9 cellular contexts compared by ENCODE assay signal in the genomic region with DNA sequence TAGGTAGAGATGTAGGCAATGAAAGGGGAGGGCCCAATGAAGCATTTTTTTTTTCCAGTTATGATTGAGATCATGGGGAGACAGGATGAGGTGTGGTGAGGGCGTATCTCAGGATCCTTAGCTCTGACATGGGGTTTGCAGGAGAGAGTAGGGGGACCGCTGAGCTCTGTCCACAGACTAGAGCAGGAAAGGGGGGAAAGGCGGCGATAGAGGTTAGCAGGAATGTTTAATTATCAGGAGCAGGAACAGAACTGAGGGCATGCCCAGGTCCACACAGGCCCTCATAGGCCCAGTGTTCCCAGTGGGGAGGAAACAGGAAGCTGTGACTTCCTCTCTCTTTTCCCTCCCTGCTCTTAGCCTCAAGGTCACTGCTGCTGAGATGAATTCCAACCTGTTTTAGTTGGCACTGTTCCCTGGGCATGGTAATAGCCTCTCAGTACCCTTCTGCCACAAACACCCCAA. TPM values are rescaled to one million over a fixed set of nuclear protein-coding genes. Genes with fewer than 3 reads are reported as not detected.
A peak's percentile ranks its signal among the peaks of the same experiment; 100 is the strongest.
DNase-seq lines count a peak whose midpoint lies in the region; ATAC-seq and TF ChIP-seq lines count a peak whose summit lies in the region.
"Had no signal": no experiment of that assay in that cellular context is flagged by ENCODE, and none has a peak within 500 bp of the region (broad histone marks: within the 10 kb centered on the region; RNA-seq: fewer than 3 reads in every experiment).

No MANE protein-coding gene starts in this region.

- H3K4me3 Mint-ChIP-seq in activated T-cell treated with anti-CD3 and anti-CD28 coated beads, Interleukin-2, amount 50 U/mL, for 72 hours = peak overlapping the region; percentile 22 to 48

- H3K4me1 Mint-ChIP-seq in activated T-cell treated with anti-CD3 and anti-CD28 coated beads, Interleukin-2, amount 50 U/mL, for 72 hours (ENCODE audit: low read depth) = peaks cover 72% of the 10 kb centered on the region

- H3K27me3 ChIP-seq in osteoblast (ENCODE audit: insufficient read depth, low read length) = no peaks in the 10 kb centered on the region

- no peak for TF ChIP-seq CTCF in osteoblast (IDR thresholded peaks at IDR 0.05; ENCODE audit: extremely low read depth, low read depth, low read length)

- H3K4me1 ChIP-seq in osteoblast (ENCODE audit: insufficient read depth, low read length) = peaks cover 18% of the 10 kb centered on the region

- no peaks in the 10 kb centered on the region for H3K27me3 Mint-ChIP-seq in activated T-cell treated with anti-CD3 and anti-CD28 coated beads, Interleukin-2, amount 50 U/mL, for 72 hours (ENCODE audit: low read depth)

- no peaks in the 10 kb centered on the region for H3K36me3 Mint-ChIP-seq in activated T-cell treated with anti-CD3 and anti-CD28 coated beads, Interleukin-2, amount 50 U/mL, for 72 hours (ENCODE audit: insufficient read depth in 2 of 2)

- DNase-seq in activated T-cell treated with anti-CD3 and anti-CD28 coated beads, Interleukin-2, amount 50 U/mL, for 72 hours = no peak
- no peak for DNase-seq in activated T-cell treated with anti-CD3 and anti-CD28 coated beads for 4 hours
- no peak for DNase-seq in epithelial cell of prostate (ENCODE audit: low read depth, low spot score)
- peak; percentile 39 for DNase-seq in osteoblast (ENCODE audit: insufficient read length, low spot score, missing footprints)
- DNase-seq in retina = no peak

- H2AFZ ChIP-seq in osteoblast (ENCODE audit: low read length) = peak overlapping the region; percentile 40

- H3K9me3 ChIP-seq in osteoblast (ENCODE audit: low read depth, low read length) = no peaks in the 10 kb centered on the region

- H3K79me2 ChIP-seq in osteoblast (ENCODE audit: insufficient read depth, low read length) = no peaks in the 10 kb centered on the region

- H4K20me1 ChIP-seq in osteoblast (ENCODE audit: insufficient read depth, low read length) = no peaks in the 10 kb centered on the region

- no peak overlapping the region for H3K4me3 ChIP-seq in osteoblast (ENCODE audit: insufficient read depth, low read length)

- no peaks in the 10 kb centered on the region for H3K9me3 Mint-ChIP-seq in activated T-cell treated with anti-CD3 and anti-CD28 coated beads, Interleukin-2, amount 50 U/mL, for 72 hours

- H3K36me3 ChIP-seq in osteoblast (ENCODE audit: insufficient read depth, low read length) = no peaks in the 10 kb centered on the region

- peak overlapping the region; percentile 64 for H3K27ac Mint-ChIP-seq in activated T-cell treated with anti-CD3 and anti-CD28 coated beads, Interleukin-2, amount 50 U/mL, for 72 hours

- H3K27ac ChIP-seq in epithelial cell of prostate = peak overlapping the region; percentile 82
- peak overlapping the region; percentile 3 for H3K27ac ChIP-seq in osteoblast (ENCODE audit: low read depth, low read length)

- ATAC-seq in activated T-cell treated with anti-CD3 and anti-CD28 coated beads, Interleukin-2, amount 50 U/mL, for 72 hours (replicated peaks in 1 of 2) = peak; percentile 43 to 47
- peak; percentile 58 for ATAC-seq in SK-N-SH treated with all-trans-retinoic acid at 6 μM for 48 hours
- ATAC-seq in HG03039 (IDR thresholded peaks at IDR 0.05; ENCODE audit: unreplicated experiment) = no peak
- no peak for ATAC-seq in HG03108 (IDR thresholded peaks at IDR 0.05; ENCODE audit: unreplicated experiment)

- H3K4me2 ChIP-seq in osteoblast (ENCODE audit: insufficient read depth, low read length) = no peak overlapping the region

TF ChIP-seq in SK-N-SH treated with all-trans-retinoic acid at 6 μM for 48 hours, 23 proteins besides CTCF, POLR2A, EP300 and RAD21:
- TF ChIP-seq CSDC2 (CRISPR knock-in tag; IDR thresholded peaks at IDR 0.05) = no peak
- no peak; the same call in 1 of the 2 replicates for TF ChIP-seq TOX (CRISPR knock-in tag; IDR thresholded peaks at IDR 0.05; ENCODE audit: borderline replicate concordance)
- TF ChIP-seq ZNF8 (CRISPR knock-in tag; IDR thresholded peaks at IDR 0.05) = no peak
- no peak for TF ChIP-seq ZFP30 (CRISPR knock-in tag; IDR thresholded peaks at IDR 0.05)
- TF ChIP-seq OSR1 (CRISPR knock-in tag; IDR thresholded peaks at IDR 0.05) = no peak
- no peak for TF ChIP-seq ESRRG (CRISPR knock-in tag; IDR thresholded peaks at IDR 0.05)
- no peak for TF ChIP-seq ARNTL (CRISPR knock-in tag; IDR thresholded peaks at IDR 0.05; ENCODE audit: borderline replicate concordance, low read depth)
- TF ChIP-seq TCF4 (CRISPR knock-in tag; IDR thresholded peaks at IDR 0.05; ENCODE audit: borderline replicate concordance) = no peak
- TF ChIP-seq, protein P1, sequence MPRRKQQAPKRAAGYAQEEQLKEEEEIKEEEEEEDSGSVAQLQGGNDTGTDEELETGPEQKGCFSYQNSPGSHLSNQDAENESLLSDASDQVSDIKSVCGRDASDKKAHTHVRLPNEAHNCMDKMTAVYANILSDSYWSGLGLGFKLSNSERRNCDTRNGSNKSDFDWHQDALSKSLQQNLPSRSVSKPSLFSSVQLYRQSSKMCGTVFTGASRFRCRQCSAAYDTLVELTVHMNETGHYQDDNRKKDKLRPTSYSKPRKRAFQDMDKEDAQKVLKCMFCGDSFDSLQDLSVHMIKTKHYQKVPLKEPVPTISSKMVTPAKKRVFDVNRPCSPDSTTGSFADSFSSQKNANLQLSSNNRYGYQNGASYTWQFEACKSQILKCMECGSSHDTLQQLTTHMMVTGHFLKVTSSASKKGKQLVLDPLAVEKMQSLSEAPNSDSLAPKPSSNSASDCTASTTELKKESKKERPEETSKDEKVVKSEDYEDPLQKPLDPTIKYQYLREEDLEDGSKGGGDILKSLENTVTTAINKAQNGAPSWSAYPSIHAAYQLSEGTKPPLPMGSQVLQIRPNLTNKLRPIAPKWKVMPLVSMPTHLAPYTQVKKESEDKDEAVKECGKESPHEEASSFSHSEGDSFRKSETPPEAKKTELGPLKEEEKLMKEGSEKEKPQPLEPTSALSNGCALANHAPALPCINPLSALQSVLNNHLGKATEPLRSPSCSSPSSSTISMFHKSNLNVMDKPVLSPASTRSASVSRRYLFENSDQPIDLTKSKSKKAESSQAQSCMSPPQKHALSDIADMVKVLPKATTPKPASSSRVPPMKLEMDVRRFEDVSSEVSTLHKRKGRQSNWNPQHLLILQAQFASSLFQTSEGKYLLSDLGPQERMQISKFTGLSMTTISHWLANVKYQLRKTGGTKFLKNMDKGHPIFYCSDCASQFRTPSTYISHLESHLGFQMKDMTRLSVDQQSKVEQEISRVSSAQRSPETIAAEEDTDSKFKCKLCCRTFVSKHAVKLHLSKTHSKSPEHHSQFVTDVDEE (CRISPR knock-in tag; IDR thresholded peaks at IDR 0.05) = no peak
- TF ChIP-seq ZFP3 (CRISPR knock-in tag; IDR thresholded peaks at IDR 0.05) = no peak
- TF ChIP-seq ZNF565 (CRISPR knock-in tag; conservative IDR thresholded peaks at IDR 0.05; ENCODE audit: low read depth) = no peak
- no peak for TF ChIP-seq ZNF70 (CRISPR knock-in tag; IDR thresholded peaks at IDR 0.05)

RNA-seq across cellular contexts. Expression of a gene that starts 0.9 kb away (rescaled TPM):
- total RNA-seq in activated T-cell treated with anti-CD3 and anti-CD28 coated beads, Interleukin-2, amount 50 U/mL, for 72 hours = not detected
- not detected in 2 replicates for total RNA-seq in osteoblast
- total RNA-seq: subcutaneous adipose tissue had no signal

RNA-seq across cellular contexts. Expression of a gene that starts 6.3 kb away (rescaled TPM):
- 10 to 100 TPM; 93.3 to 98.7 TPM for total RNA-seq in activated T-cell treated with anti-CD3 and anti-CD28 coated beads, Interleukin-2, amount 50 U/mL, for 72 hours
- 32.7 and 37.3 TPM in 2 replicates for total RNA-seq in osteoblast

RNA-seq across cellular contexts. Expression of a gene that starts 29.4 kb away (rescaled TPM):
- 10 to 100 TPM; 31.7 to 33.8 TPM for total RNA-seq in activated T-cell treated with anti-CD3 and anti-CD28 coated beads, Interleukin-2, amount 50 U/mL, for 72 hours
- 36.9 and 39.5 TPM in 2 replicates for total RNA-seq in osteoblast

RNA-seq across cellular contexts. Expression of a gene that starts 37.8 kb away (rescaled TPM):
- 100 to 1,000 TPM; 152 to 163 TPM for total RNA-seq in activated T-cell treated with anti-CD3 and anti-CD28 coated beads, Interleukin-2, amount 50 U/mL, for 72 hours
- total RNA-seq in osteoblast = 166 and 183 TPM in 2 replicates

Comparison
In these comparisons a context has a peak if more than half of its experiments do, and no peak if none do; other contexts are left out.
1. ATAC-seq: peak in activated T-cell treated with anti-CD3 and anti-CD28 coated beads, Interleukin-2, amount 50 U/mL, for 72 hours (2 of 2) and SK-N-SH treated with all-trans-retinoic acid at 6 μM for 48 hours (single experiment); none in HG03039 (single experiment) and HG03108 (single experiment).